In genomic region chr6:137493218-137494038, GRCh38 we compare ENCODE assay signal across 10 cellular contexts. TPM values are rescaled to one million over a fixed set of nuclear protein-coding genes. Genes with fewer than 3 reads are reported as not detected.
DNase-seq lines count a peak whose midpoint lies in the region; ATAC-seq and TF ChIP-seq lines count a peak whose summit lies in the region.
"Had no signal": no experiment of that assay in that cellular context is flagged by ENCODE, and none has a peak within 500 bp of the region (broad histone marks: within the 10 kb centered on the region; RNA-seq: fewer than 3 reads in every experiment).

No MANE protein-coding gene starts in this region.

- H3K4me3 ChIP-seq in HEK293 (ENCODE audit: low read depth, low read length) (peak overlapping the region; percentile 40), lower lobe of right lung (peak overlapping the region; percentile 23)

- intact Hi-C loops in lower lobe of right lung (cut with DNase I), result no loop called here

- ATAC-seq in activated naive CD4-positive, alpha-beta T cell treated with anti-CD3 and anti-CD28 coated beads, Interleukin-2, amount 50 U/mL, for 72 hours, result peak; percentile 30 to 33
- peak; percentile 37 to 38 for ATAC-seq in lower lobe of right lung
- ATAC-seq in GM18867 (IDR thresholded peaks at IDR 0.05; ENCODE audit: unreplicated experiment), result no peak
- ATAC-seq in GM19452 (IDR thresholded peaks at IDR 0.05; ENCODE audit: unreplicated experiment), result no peak

- CTCF ChIA-PET in HEK293 (lab: Yijun Ruan, JAX), result no interaction called here

- H3K36me3 ChIP-seq in HEK293 (ENCODE audit: control insufficient read depth in 2 of 2, insufficient read depth in 1 of 2, low read length in 2 of 2), result no peaks in the 10 kb centered on the region
- no peaks in the 10 kb centered on the region for H3K36me3 ChIP-seq in lower lobe of right lung

- H3K9me3 ChIP-seq in HEK293 (ENCODE audit: control insufficient read depth, insufficient read depth, low read depth, low read length) (no peaks in the 10 kb centered on the region), lower lobe of right lung (no peaks in the 10 kb centered on the region)

- no peak overlapping the region; the same call in 1 of the 2 replicates for H3K27ac ChIP-seq in HEK293 (ENCODE audit: extremely low read depth, low read depth, low read length)
- no peak overlapping the region for H3K27ac ChIP-seq in lower lobe of right lung
- H3K27ac ChIP-seq: parathyroid adenoma had no signal

- DNase-seq in AG20443 (ENCODE audit: low spot score) (peak; percentile 29), lower lobe of right lung (peak; percentile 55), GF-D8 (lab: John Stamatoyannopoulos, UW) (no peak), hypothalamus (lab: John Stamatoyannopoulos, UW) (no peak)
- DNase-seq in activated naive CD4-positive, alpha-beta T cell treated with anti-CD3 and anti-CD28 coated beads, Interleukin-2, amount 50 U/mL, for 72 hours (ENCODE audit: low spot score in 2 of 2), result peak in 1 of 2 donors; percentile 24
- DNase-seq: DMS79 had no signal

- H3K36me3 Mint-ChIP-seq in activated naive CD4-positive, alpha-beta T cell treated with anti-CD3 and anti-CD28 coated beads, Interleukin-2, amount 50 U/mL, for 72 hours, result peaks cover 20 to 34% of the 10 kb centered on the region in 2 donors

- H3K9me3 Mint-ChIP-seq in activated naive CD4-positive, alpha-beta T cell treated with anti-CD3 and anti-CD28 coated beads, Interleukin-2, amount 50 U/mL, for 72 hours, result no peaks in the 10 kb centered on the region

- TF ChIP-seq CTCF in HEK293 (tag by site-specific recombination; IDR thresholded peaks at IDR 0.05) (no peak), lower lobe of right lung (IDR thresholded peaks at IDR 0.05) (no peak)

- peak overlapping the region in 1 of 2 donors; percentile 50 for H3K27ac Mint-ChIP-seq in activated naive CD4-positive, alpha-beta T cell treated with anti-CD3 and anti-CD28 coated beads, Interleukin-2, amount 50 U/mL, for 72 hours

- POLR2A ChIA-PET in HEK293 (lab: Yijun Ruan, JAX), result interaction anchor here (0.7 kb wide), 1 partner anchor 407 kb away, joined by 5 read pairs; no protein-coding TSS in a partner anchor

- no peaks in the 10 kb centered on the region for H3K4me1 ChIP-seq in HEK293 (ENCODE audit: control insufficient read depth, insufficient read depth, low read length)
- peaks cover 59% of the 10 kb centered on the region for H3K4me1 ChIP-seq in lower lobe of right lung
- H3K4me1 ChIP-seq: parathyroid adenoma had no signal

- H3K27me3 ChIP-seq in lower lobe of right lung (ENCODE audit: low read depth), result peaks cover 99% of the 10 kb centered on the region

TF ChIP-seq in HEK293, 187 proteins besides CTCF, POLR2A, EP300 and RAD21:
- TF ChIP-seq KLF1 (tag by site-specific recombination; IDR thresholded peaks at IDR 0.05) (no peak), PBX3 (CRISPR knock-in tag; IDR thresholded peaks at IDR 0.05) (peak; percentile 70; the same call in 1 of the 2 replicates)

RNA-seq across cellular contexts. Expression of gene OLIG3, which starts 0.8 kb away (rescaled TPM):
- total RNA-seq in activated naive CD4-positive, alpha-beta T cell treated with anti-CD3 and anti-CD28 coated beads, Interleukin-2, amount 50 U/mL, for 72 hours, result under 1 TPM; 0.14 to 0.35 TPM
- not detected for total RNA-seq in lower lobe of right lung

Comparison
In these comparisons a context has a peak if more than half of its experiments do, and no peak if none do; other contexts are left out.
1. DNase-seq: peak in AG20443 (single experiment) and lower lobe of right lung (single experiment); none in GF-D8 (single experiment) and hypothalamus (0 of 51).
2. ATAC-seq: peak in activated naive CD4-positive, alpha-beta T cell treated with anti-CD3 and anti-CD28 coated beads, Interleukin-2, amount 50 U/mL, for 72 hours (2 of 2) and lower lobe of right lung (2 of 2); none in GM18867 (single experiment) and GM19452 (single experiment).